In genomic region chr16:12898556-12898955, GRCh38 we compare ENCODE assay signal across 18 cellular contexts. TPM values are rescaled to one million over a fixed set of nuclear protein-coding genes. Genes with fewer than 3 reads are reported as not detected.
DNase-seq lines count a peak whose midpoint lies in the region; ATAC-seq, FAIRE-seq and TF ChIP-seq lines count a peak whose summit lies in the region.
"Had no signal": no experiment of that assay in that cellular context is flagged by ENCODE, and none has a peak within 500 bp of the region (broad histone marks: within the 10 kb centered on the region; RNA-seq: fewer than 3 reads in every experiment).

No MANE protein-coding gene starts in this region.

- no peak overlapping the region for H2AFZ ChIP-seq in HepG2 (ENCODE audit: low read length)

- POLR2A ChIA-PET in HepG2 (lab: Yijun Ruan, JAX) = no interaction called here
- POLR2A ChIA-PET in activated CD4-positive, alpha-beta T cell treated with anti-CD3 and anti-CD28 coated beads for 36 hours (lab: Charles Lee) = no interaction called here
- POLR2A ChIA-PET in CD4-positive, alpha-beta memory T cell (lab: Charles Lee; ENCODE audit: partially characterized antibody) = no interaction called here

- 5% methylated on average over 3 of the region's 3 CpGs for WGBS in HepG2 (ENCODE audit: low lambda C conversion rate)
- WGBS in right lobe of liver (ENCODE audit: insufficient coverage, low coverage, low lambda C conversion rate, missing lambda C conversion rate) = 29% methylated on average over 3 of the region's 3 CpGs
- WGBS in endodermal cell (ENCODE audit: insufficient coverage in 1 of 2, insufficient read length in 1 of 2), 2 experiments = 44 to 62% methylated on average over 3 of the region's 3 CpGs

- peaks cover 26% of the 10 kb centered on the region for H3K4me1 Mint-ChIP-seq in endodermal cell
- peaks cover 7% of the 10 kb centered on the region for H3K4me1 Mint-ChIP-seq in activated CD4-positive, alpha-beta T cell treated with anti-CD3 and anti-CD28 coated beads for 36 hours
- peaks cover 0 to 13% (median under 1%) of the 10 kb centered on the region in 4 donors for H3K4me1 Mint-ChIP-seq in CD4-positive, alpha-beta memory T cell

- H3K9me3 ChIP-seq in HepG2 (ENCODE audit: low read length) (no peaks in the 10 kb centered on the region), right lobe of liver (no peaks in the 10 kb centered on the region), endodermal cell (ENCODE audit: control insufficient read depth, low read length) (no peaks in the 10 kb centered on the region), gastrocnemius medialis (no peaks in the 10 kb centered on the region)
- no peaks in the 10 kb centered on the region for H3K9me3 ChIP-seq in CD4-positive, alpha-beta memory T cell (ENCODE audit: control insufficient read depth in 1 of 2, low read length in 2 of 2)
- H3K9me3 ChIP-seq: left lung had no signal

- BruUV-seq in HepG2 (replicated peaks; lab: Mats Ljungman, UMichigan) = no TSS peak

- TF ChIP-seq EP300 in HepG2 (IDR thresholded peaks at IDR 0.05; ENCODE audit: low read depth in 2 of 2, low read length in 2 of 2) = no peak
- no peak for TF ChIP-seq EP300 in HepG2 (CRISPR knock-in tag; IDR thresholded peaks at IDR 0.05; ENCODE audit: borderline replicate concordance)

- no peaks in the 10 kb centered on the region for H3K79me2 ChIP-seq in HepG2 (ENCODE audit: insufficient read depth, low read length)

- H4K20me1 ChIP-seq in HepG2 (ENCODE audit: insufficient read depth, low read length) = no peaks in the 10 kb centered on the region; the same call in 1 of the 2 replicates

- CTCF ChIA-PET in HepG2 (lab: Yijun Ruan, JAX; ENCODE audit: low intra/inter-chr PET ratio, low total read pairs) = interaction anchor here (1.4 kb wide), 1 partner anchor 555 kb away, joined by 5 read pairs; no protein-coding TSS in a partner anchor
- CTCF ChIA-PET in activated CD4-positive, alpha-beta T cell treated with anti-CD3 and anti-CD28 coated beads for 36 hours (lab: Charles Lee) = no interaction called here
- CTCF ChIA-PET in CD4-positive, alpha-beta memory T cell (lab: Charles Lee; ENCODE audit: partially characterized antibody) = no interaction called here

- no peak overlapping the region for H3K4me2 ChIP-seq in HepG2 (ENCODE audit: low read depth, low read length)

- intact Hi-C loops in HepG2 (cut with micrococcal nuclease; ENCODE audit: unreplicated experiment) (loop anchor here (5.0 to 10.0 kb wide), 5 partner anchors 214 to 976 kb away; no protein-coding TSS in a partner anchor), right lobe of liver (cut with DNase I) (no loop called here), gastrocnemius medialis (cut with DNase I; ENCODE audit: low total_unique reads) (no loop called here)
- intact Hi-C loops in activated CD4-positive, alpha-beta T cell treated with anti-CD3 and anti-CD28 coated beads for 36 hours (cut with DNase I, micrococcal nuclease) = loop anchor here in 1 of 2 experiments (10.0 kb wide), 1 partner anchor 444 kb away; no protein-coding TSS in a partner anchor
- intact Hi-C loops in CD4-positive, alpha-beta memory T cell (cut with micrococcal nuclease) = no loop called here

- ATAC-seq in HepG2 = peak; percentile 29; the same call in 1 of the 3 replicates
- no peak for ATAC-seq in right lobe of liver
- no peak for ATAC-seq in activated CD4-positive, alpha-beta T cell treated with anti-CD3 and anti-CD28 coated beads for 36 hours
- ATAC-seq in GM19324 (IDR thresholded peaks at IDR 0.05; ENCODE audit: low FRiP score, unreplicated experiment) = no peak
- no peak for ATAC-seq in gastrocnemius medialis
- ATAC-seq: activated CD8-positive, alpha-beta T cell treated with anti-CD3 and anti-CD28 coated beads, Interleukin-2, amount 10 ng/mL, durations not matched to agents 7 days and 5 days; foreskin keratinocyte; left lung had no signal

- no peak for DNase-seq in HepG2 (ENCODE audit: low spot score)
- no peak for DNase-seq in right lobe of liver
- DNase-seq in NCI-H82 (lab: John Stamatoyannopoulos, UW) = peak; percentile 76
- peak; percentile 68 for DNase-seq in endodermal cell
- no peak for DNase-seq in activated CD4-positive, alpha-beta T cell treated with anti-CD3 and anti-CD28 coated beads for 36 hours
- no peak for DNase-seq in gastrocnemius medialis
- DNase-seq in CD4-positive, alpha-beta memory T cell = no peak
- DNase-seq: activated CD8-positive, alpha-beta T cell treated with anti-CD3 and anti-CD28 coated beads, Interleukin-2, amount 10 ng/mL, durations not matched to agents 7 days and 5 days; activated T-cell treated with anti-CD3 and anti-CD28 coated beads, Interleukin-2, amount 50 U/mL, for 48 hours; cortex of kidney; foreskin keratinocyte; KG1; left lung; NCI-H446 treated with DMSO at 0.1 percent for 48 hours had no signal

- no peak for TF ChIP-seq RAD21 in HepG2 (CRISPR knock-in tag; IDR thresholded peaks at IDR 0.05)

- H3K36me3 ChIP-seq in HepG2 (replicated peaks in 1 of 2; ENCODE audit: control insufficient read depth in 1 of 2, insufficient read depth in 2 of 2, low read length in 2 of 2) = no peaks in the 10 kb centered on the region
- no peaks in the 10 kb centered on the region for H3K36me3 ChIP-seq in right lobe of liver
- H3K36me3 ChIP-seq in endodermal cell (ENCODE audit: control insufficient read depth, insufficient read depth, low read length) = no peaks in the 10 kb centered on the region
- no peaks in the 10 kb centered on the region for H3K36me3 ChIP-seq in gastrocnemius medialis
- H3K36me3 ChIP-seq in CD4-positive, alpha-beta memory T cell (ENCODE audit: insufficient read depth, low read length) = no peaks in the 10 kb centered on the region
- H3K36me3 ChIP-seq: left lung had no signal

- H3K9me3 Mint-ChIP-seq in endodermal cell = no peaks in the 10 kb centered on the region
- no peaks in the 10 kb centered on the region for H3K9me3 Mint-ChIP-seq in activated CD4-positive, alpha-beta T cell treated with anti-CD3 and anti-CD28 coated beads for 36 hours (ENCODE audit: low read depth)
- H3K9me3 Mint-ChIP-seq in CD4-positive, alpha-beta memory T cell = peaks cover 0 to 2% (median 0%) of the 10 kb centered on the region in 8 donors

- H3K9ac ChIP-seq in HepG2 (ENCODE audit: insufficient read depth, low read depth, low read length) (no peak overlapping the region), endodermal cell (ENCODE audit: extremely low read depth, low read length, poor library complexity, severe bottlenecking) (no peak overlapping the region)

- H3K27me3 Mint-ChIP-seq in endodermal cell (ENCODE audit: insufficient read depth) = peaks cover 32% of the 10 kb centered on the region
- H3K27me3 Mint-ChIP-seq in activated CD4-positive, alpha-beta T cell treated with anti-CD3 and anti-CD28 coated beads for 36 hours = peaks cover 50% of the 10 kb centered on the region
- H3K27me3 Mint-ChIP-seq in CD4-positive, alpha-beta memory T cell = peaks cover 28 to 32% of the 10 kb centered on the region in 2 donors

- H3K27ac ChIP-seq in HepG2 (ENCODE audit: extremely low read length, insufficient read depth, low read length) (no peak overlapping the region), right lobe of liver (no peak overlapping the region), endodermal cell (ENCODE audit: low read depth, low read length) (no peak overlapping the region), gastrocnemius medialis (no peak overlapping the region)
- no peak overlapping the region for H3K27ac ChIP-seq in CD4-positive, alpha-beta memory T cell (ENCODE audit: low read depth, low read length)
- H3K27ac ChIP-seq: foreskin keratinocyte, left lung, RWPE1 had no signal

- no peaks in the 10 kb centered on the region for H3K36me3 Mint-ChIP-seq in endodermal cell (ENCODE audit: low read depth)
- no peaks in the 10 kb centered on the region for H3K36me3 Mint-ChIP-seq in activated CD4-positive, alpha-beta T cell treated with anti-CD3 and anti-CD28 coated beads for 36 hours (ENCODE audit: low read depth)
- no peaks in the 10 kb centered on the region for H3K36me3 Mint-ChIP-seq in CD4-positive, alpha-beta memory T cell
- H3K36me3 Mint-ChIP-seq: activated naive CD8-positive, alpha-beta T cell; brain had no signal

- H3K27ac Mint-ChIP-seq in endodermal cell = no peak overlapping the region
- H3K27ac Mint-ChIP-seq in activated CD4-positive, alpha-beta T cell treated with anti-CD3 and anti-CD28 coated beads for 36 hours = no peak overlapping the region
- no peak overlapping the region for H3K27ac Mint-ChIP-seq in CD4-positive, alpha-beta memory T cell
- H3K27ac Mint-ChIP-seq: activated CD8-positive, alpha-beta T cell treated with anti-CD3 and anti-CD28 coated beads, Interleukin-2, amount 10 ng/mL, durations not matched to agents 7 days and 5 days; activated naive CD8-positive, alpha-beta T cell had no signal

- H3K4me3 ChIP-seq in HepG2 (replicated peaks in 1 of 3; ENCODE audit: insufficient read depth in 1 of 3, low read depth in 2 of 3, low read length in 3 of 3) (no peak overlapping the region), right lobe of liver (no peak overlapping the region), endodermal cell (ENCODE audit: low read length) (no peak overlapping the region), gastrocnemius medialis (no peak overlapping the region)
- H3K4me3 ChIP-seq in CD4-positive, alpha-beta memory T cell (ENCODE audit: low read length in 2 of 2) = no peak overlapping the region
- H3K4me3 ChIP-seq: left lung had no signal

- in situ Hi-C loops in HepG2 (cut with HindIII; ENCODE audit: extremely low pct_ligation_motif_present, low pct_unique_long_range_greater_than_20kb) (no loop called here), gastrocnemius medialis (cut with MboI; ENCODE audit: low sequenced_read_pairs in 4 of 4) (no loop called here)

- peak; percentile 18 for FAIRE-seq in HepG2 (lab: Jason Lieb, UNC)

- H3K4me1 ChIP-seq in HepG2 (ENCODE audit: insufficient read depth, low read length) = no peaks in the 10 kb centered on the region
- peaks cover 0 to 11% (median 0%) of the 10 kb centered on the region in 4 donors for H3K4me1 ChIP-seq in right lobe of liver
- H3K4me1 ChIP-seq in endodermal cell (ENCODE audit: control insufficient read depth, insufficient read depth, low read length) = no peaks in the 10 kb centered on the region
- H3K4me1 ChIP-seq in gastrocnemius medialis = no peaks in the 10 kb centered on the region
- H3K4me1 ChIP-seq in CD4-positive, alpha-beta memory T cell (ENCODE audit: insufficient read depth, low read length) = no peaks in the 10 kb centered on the region
- H3K4me1 ChIP-seq: foreskin keratinocyte, left lung had no signal

- TF ChIP-seq POLR2A in HepG2 (IDR thresholded peaks at IDR 0.05; ENCODE audit: insufficient read depth in 1 of 2, low read depth in 2 of 2, low read length in 2 of 2) (no peak), right lobe of liver (IDR thresholded peaks at IDR 0.05) (no peak), gastrocnemius medialis (IDR thresholded peaks at IDR 0.05) (no peak)

- no peak overlapping the region for H3K4me3 Mint-ChIP-seq in endodermal cell
- H3K4me3 Mint-ChIP-seq in activated CD4-positive, alpha-beta T cell treated with anti-CD3 and anti-CD28 coated beads for 36 hours = no peak overlapping the region
- no peak overlapping the region for H3K4me3 Mint-ChIP-seq in CD4-positive, alpha-beta memory T cell
- H3K4me3 Mint-ChIP-seq: activated CD8-positive, alpha-beta T cell treated with anti-CD3 and anti-CD28 coated beads, Interleukin-2, amount 10 ng/mL, durations not matched to agents 7 days and 5 days; activated naive CD8-positive, alpha-beta T cell; brain had no signal

- TF ChIP-seq CTCF in HepG2 (CRISPR knock-in tag; IDR thresholded peaks at IDR 0.05) (peak; percentile 59), right lobe of liver (IDR thresholded peaks at IDR 0.05) (no peak), endodermal cell (conservative IDR thresholded peaks at IDR 0.05) (peak; percentile 68), gastrocnemius medialis (IDR thresholded peaks at IDR 0.05 in 4 of 5, conservative IDR thresholded peaks at IDR 0.05 in 1 of 5) (no peak)

- H3K27me3 ChIP-seq in HepG2 (ENCODE audit: control insufficient read depth in 1 of 2, insufficient read depth in 2 of 2, low read length in 2 of 2) = peaks cover 11 to 45% of the 10 kb centered on the region in 2 experiments
- H3K27me3 ChIP-seq in right lobe of liver = peaks cover 0 to 5% of the 10 kb centered on the region in 2 donors
- peaks cover 11% of the 10 kb centered on the region for H3K27me3 ChIP-seq in endodermal cell (ENCODE audit: control insufficient read depth, insufficient read depth, low read length, poor library complexity, severe bottlenecking)
- H3K27me3 ChIP-seq in gastrocnemius medialis = peaks cover 21 to 26% (median 23%) of the 10 kb centered on the region in 3 donors
- peaks cover under 1% of the 10 kb centered on the region for H3K27me3 ChIP-seq in CD4-positive, alpha-beta memory T cell (ENCODE audit: insufficient read depth, low read length)

RNA-seq across cellular contexts. Expression of gene SHISA9, which starts 2.8 kb away (rescaled TPM):
- total RNA-seq in HepG2 (2016; rRNA removed; fragmentation: Illumina TruSeq; extraction: Trizol) = not detected in 2 replicates
- not detected in 2 replicates for total RNA-seq in HepG2 (2016; cell fraction: cytosol; rRNA removed; fragmentation: Illumina TruSeq; extraction: Trizol; ENCODE audit: low read depth)
- not detected in 2 replicates for total RNA-seq in HepG2 (2016; cell fraction: insoluble cytoplasmic fraction; rRNA removed; fragmentation: Illumina TruSeq; extraction: Trizol)
- not detected in 2 replicates for total RNA-seq in HepG2 (2016; cell fraction: membrane; rRNA removed; fragmentation: Illumina TruSeq; extraction: Trizol)
- total RNA-seq in HepG2 (2016; cell fraction: nucleus; rRNA removed; fragmentation: Illumina TruSeq; extraction: Trizol) = not detected in 2 replicates
- polyA plus RNA-seq in HepG2 (2011; rRNA removed) = 0.01 TPM in 1 of 2 replicates, not detected in the other
- not detected in 2 replicates for polyA plus RNA-seq in HepG2 (2011; cell fraction: cytosol; rRNA removed)
- 0.03 TPM in 2 replicates for polyA plus RNA-seq in HepG2 (2011; cell fraction: nucleus; rRNA removed)
- polyA plus RNA-seq in HepG2 (2012) = not detected in 2 replicates
- not detected in 2 replicates for polyA plus RNA-seq in HepG2 (2016; cell fraction: cytosol; fragmentation: Illumina TruSeq; extraction: Trizol; ENCODE audit: low read depth)
- polyA plus RNA-seq in HepG2 (2016; cell fraction: insoluble cytoplasmic fraction; fragmentation: Illumina TruSeq; extraction: Trizol; ENCODE audit: low read depth) = not detected in 2 replicates
- not detected in 2 replicates for polyA plus RNA-seq in HepG2 (2016; cell fraction: membrane; fragmentation: Illumina TruSeq; extraction: Trizol; ENCODE audit: low read depth)
- polyA plus RNA-seq in HepG2 (2016; cell fraction: nucleus; fragmentation: Illumina TruSeq; extraction: Trizol; ENCODE audit: insufficient read depth, low read depth) = not detected in 2 replicates
- polyA minus RNA-seq in HepG2 (2011; rRNA and poly(A)+ RNA removed; ENCODE audit: low replicate concordance) = 0.02 and 0.23 TPM in 2 replicates
- not detected in 2 replicates for polyA minus RNA-seq in HepG2 (2011; cell fraction: cytosol; rRNA and poly(A)+ RNA removed)
- polyA minus RNA-seq in HepG2 (2011; cell fraction: nucleus; rRNA and poly(A)+ RNA removed) = 0.62 and 0.64 TPM in 2 replicates
- under 1 TPM in 2 of 6 experiments, not detected in 4; 0.02 to 0.06 TPM for total RNA-seq in right lobe of liver
- total RNA-seq in endodermal cell = 10 to 100 TPM in 1 of 2 donors, 1 to 10 TPM in 1; 5.2 to 27.8 TPM
- polyA plus RNA-seq in endodermal cell (2013, experiment 1 of 2) = 9.4 TPM
- polyA plus RNA-seq in endodermal cell (2013, experiment 2 of 2) = 10.7 TPM
- total RNA-seq in activated CD4-positive, alpha-beta T cell treated with anti-CD3 and anti-CD28 coated beads for 36 hours = under 1 TPM in 1 of 2 experiments, not detected in 1; 0.02 TPM
- not detected for total RNA-seq in gastrocnemius medialis
- total RNA-seq in CD4-positive, alpha-beta memory T cell = not detected
- polyA plus RNA-seq in CD4-positive, alpha-beta memory T cell = not detected
- total RNA-seq: activated CD8-positive, alpha-beta T cell treated with anti-CD3 and anti-CD28 coated beads, Interleukin-2, amount 10 ng/mL, durations not matched to agents 7 days and 5 days had no signal

Comparison
In these comparisons a context has a peak if more than half of its experiments do, and no peak if none do; other contexts are left out.
1. CTCF ChIP-seq: peak in HepG2 (single experiment) and endodermal cell (single experiment); none in right lobe of liver (0 of 4) and gastrocnemius medialis (0 of 5).
2. DNase-seq: peak in NCI-H82 (single experiment) and endodermal cell (single experiment); none in HepG2 (single experiment), right lobe of liver (0 of 3), activated CD4-positive, alpha-beta T cell treated with anti-CD3 and anti-CD28 coated beads for 36 hours (single experiment), gastrocnemius medialis (0 of 2) and CD4-positive, alpha-beta memory T cell (0 of 5).
3. RNA of gene SHISA9, which starts 2.8 kb away (total RNA-seq): 5.2 to 27.8 TPM in endodermal cell; 0.02 TPM in activated CD4-positive, alpha-beta T cell treated with anti-CD3 and anti-CD28 coated beads for 36 hours, not detected in CD4-positive, alpha-beta memory T cell, not detected in HepG2, 0.02 to 0.06 TPM in right lobe of liver and not detected in gastrocnemius medialis; every median in the first group is over 4 times any median in the second.